In the genomic region with DNA sequence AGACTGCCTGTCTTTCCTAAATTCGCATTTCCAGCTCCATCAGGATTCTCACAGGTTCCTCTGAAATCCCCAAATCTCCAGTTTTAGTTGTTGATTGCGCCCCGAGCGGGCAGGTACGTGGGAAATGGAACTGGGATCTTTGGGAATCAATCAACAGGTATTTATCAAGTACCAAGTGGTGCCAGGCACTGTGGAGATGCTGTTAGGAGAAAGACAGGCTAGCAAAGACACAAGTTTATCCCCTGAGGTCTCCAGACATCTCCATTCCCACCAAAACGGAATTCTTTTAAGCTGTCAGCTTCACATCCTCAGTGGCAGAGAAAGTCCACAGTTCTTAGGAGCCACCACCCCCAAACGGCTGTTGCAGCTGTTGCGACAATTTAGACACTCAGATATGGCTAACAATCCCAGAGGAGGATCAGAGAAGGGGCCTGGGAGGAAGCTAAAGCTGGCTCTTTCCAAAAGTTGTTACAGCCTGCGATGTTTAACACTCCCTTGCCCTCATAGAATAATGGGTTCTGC, we compare ENCODE assay signal across 1 cellular context.
TF ChIP-seq lines count a peak whose summit lies in the region.

No MANE protein-coding gene starts in this region.

TF ChIP-seq in GM23338, 12 proteins besides CTCF, POLR2A, EP300 and RAD21 (continued from another document):
- TF ChIP-seq ZNF462 (CRISPR knock-in tag; IDR thresholded peaks at IDR 0.05): no peak
- TF ChIP-seq NANOG (IDR thresholded peaks at IDR 0.05; ENCODE audit: borderline replicate concordance): no peak
- TF ChIP-seq EZH2phosphoT487 (IDR thresholded peaks at IDR 0.05; ENCODE audit: unreplicated experiment): no peak
- TF ChIP-seq CREB1 (CRISPR knock-in tag; IDR thresholded peaks at IDR 0.05; ENCODE audit: low read depth): no peak
- TF ChIP-seq, protein P1, sequence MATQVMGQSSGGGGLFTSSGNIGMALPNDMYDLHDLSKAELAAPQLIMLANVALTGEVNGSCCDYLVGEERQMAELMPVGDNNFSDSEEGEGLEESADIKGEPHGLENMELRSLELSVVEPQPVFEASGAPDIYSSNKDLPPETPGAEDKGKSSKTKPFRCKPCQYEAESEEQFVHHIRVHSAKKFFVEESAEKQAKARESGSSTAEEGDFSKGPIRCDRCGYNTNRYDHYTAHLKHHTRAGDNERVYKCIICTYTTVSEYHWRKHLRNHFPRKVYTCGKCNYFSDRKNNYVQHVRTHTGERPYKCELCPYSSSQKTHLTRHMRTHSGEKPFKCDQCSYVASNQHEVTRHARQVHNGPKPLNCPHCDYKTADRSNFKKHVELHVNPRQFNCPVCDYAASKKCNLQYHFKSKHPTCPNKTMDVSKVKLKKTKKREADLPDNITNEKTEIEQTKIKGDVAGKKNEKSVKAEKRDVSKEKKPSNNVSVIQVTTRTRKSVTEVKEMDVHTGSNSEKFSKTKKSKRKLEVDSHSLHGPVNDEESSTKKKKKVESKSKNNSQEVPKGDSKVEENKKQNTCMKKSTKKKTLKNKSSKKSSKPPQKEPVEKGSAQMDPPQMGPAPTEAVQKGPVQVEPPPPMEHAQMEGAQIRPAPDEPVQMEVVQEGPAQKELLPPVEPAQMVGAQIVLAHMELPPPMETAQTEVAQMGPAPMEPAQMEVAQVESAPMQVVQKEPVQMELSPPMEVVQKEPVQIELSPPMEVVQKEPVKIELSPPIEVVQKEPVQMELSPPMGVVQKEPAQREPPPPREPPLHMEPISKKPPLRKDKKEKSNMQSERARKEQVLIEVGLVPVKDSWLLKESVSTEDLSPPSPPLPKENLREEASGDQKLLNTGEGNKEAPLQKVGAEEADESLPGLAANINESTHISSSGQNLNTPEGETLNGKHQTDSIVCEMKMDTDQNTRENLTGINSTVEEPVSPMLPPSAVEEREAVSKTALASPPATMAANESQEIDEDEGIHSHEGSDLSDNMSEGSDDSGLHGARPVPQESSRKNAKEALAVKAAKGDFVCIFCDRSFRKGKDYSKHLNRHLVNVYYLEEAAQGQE (IDR thresholded peaks at IDR 0.05; ENCODE audit: unreplicated experiment): no peak
- TF ChIP-seq JUNB (IDR thresholded peaks at IDR 0.05; ENCODE audit: unreplicated experiment): no peak
